Comparison of ENCODE assay signal across 10 cellular contexts in the genomic region with DNA sequence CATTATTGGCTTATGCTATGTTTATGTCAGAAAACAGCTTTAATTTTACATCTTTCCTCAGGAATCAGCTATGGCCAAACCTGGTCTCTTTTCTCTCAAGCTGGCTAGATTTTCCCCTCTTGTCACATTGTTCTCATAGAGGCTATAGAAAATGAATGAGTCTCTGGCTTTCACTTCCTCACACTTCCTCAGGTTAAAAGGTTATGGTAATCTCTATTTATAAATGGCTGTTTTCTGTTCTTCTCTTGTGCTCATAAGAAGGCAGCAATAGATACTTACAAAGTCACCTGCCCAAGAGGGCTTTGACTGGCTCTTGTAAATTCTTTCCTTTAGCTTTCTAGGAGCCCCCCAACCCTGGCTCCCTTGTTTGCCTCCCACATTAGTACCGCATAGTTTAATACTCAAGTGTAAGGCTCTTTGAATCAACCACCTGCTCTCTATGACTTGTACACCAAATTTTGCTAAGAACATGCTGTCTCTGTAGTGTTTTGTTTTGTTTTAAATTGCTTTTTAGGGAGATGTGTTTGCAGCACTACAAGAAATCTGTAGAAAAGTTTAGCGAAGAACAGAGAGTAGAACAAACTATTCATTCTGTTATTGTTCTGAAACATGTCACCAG.
A peak's percentile ranks its signal among the peaks of the same experiment; 100 is the strongest.
DNase-seq lines count a peak whose midpoint lies in the region; ATAC-seq, FAIRE-seq and TF ChIP-seq lines count a peak whose summit lies in the region.
"Had no signal": no experiment of that assay in that cellular context is flagged by ENCODE, and none has a peak within 500 bp of the region (broad histone marks: within the 10 kb centered on the region; RNA-seq: fewer than 3 reads in every experiment).

No MANE protein-coding gene starts in this region.

- H3K9ac ChIP-seq in endothelial cell of umbilical vein (replicated peaks; ENCODE audit: extremely low read depth, insufficient read depth, low read length) = no peak overlapping the region

- H3K4me2 ChIP-seq in endothelial cell of umbilical vein (ENCODE audit: insufficient read depth, low read length) = peak overlapping the region; percentile 36

- no peaks in the 10 kb centered on the region for H3K9me3 Mint-ChIP-seq in activated T-cell treated with anti-CD3 and anti-CD28 coated beads, Interleukin-2, amount 50 U/mL, for 4 hours

- no peak overlapping the region for H3K4me3 Mint-ChIP-seq in activated T-cell treated with anti-CD3 and anti-CD28 coated beads, Interleukin-2, amount 50 U/mL, for 4 hours

- H2AFZ ChIP-seq in endothelial cell of umbilical vein (ENCODE audit: low read depth, low read length) = no peak overlapping the region

- peaks cover 8% of the 10 kb centered on the region for H3K4me1 ChIP-seq in endothelial cell of umbilical vein (ENCODE audit: control insufficient read depth, extremely low read depth, insufficient read depth, low read length)

- ATAC-seq in GM18868 (IDR thresholded peaks at IDR 0.05; ENCODE audit: unreplicated experiment) (peak; percentile 95), GM21619 (IDR thresholded peaks at IDR 0.05; ENCODE audit: unreplicated experiment) (peak; percentile 99), HG03469 (IDR thresholded peaks at IDR 0.05; ENCODE audit: unreplicated experiment) (peak; percentile 99)
- ATAC-seq in activated T-cell treated with anti-CD3 and anti-CD28 coated beads, Interleukin-2, amount 50 U/mL, for 4 hours = no peak
- ATAC-seq: esophagus mucosa had no signal

- H3K4me1 Mint-ChIP-seq in activated T-cell treated with anti-CD3 and anti-CD28 coated beads, Interleukin-2, amount 50 U/mL, for 4 hours (ENCODE audit: low read depth) = no peaks in the 10 kb centered on the region

- no peaks in the 10 kb centered on the region for H3K9me3 ChIP-seq in endothelial cell of umbilical vein (replicated peaks; ENCODE audit: control insufficient read depth, insufficient read depth, low read length)

- intact Hi-C loops in endothelial cell of umbilical vein (cut with micrococcal nuclease) = loop anchor here (1.0 kb wide), 1 partner anchor 72 kb away; no protein-coding TSS in a partner anchor

- CTCF ChIA-PET in endothelial cell of umbilical vein (lab: Charles Lee) = interaction anchor here (0.9 to 1.3 kb wide), 3 partner anchors 14 to 902 kb away, joined by 3 read pairs; no protein-coding TSS in a partner anchor

- no peaks in the 10 kb centered on the region for H4K20me1 ChIP-seq in endothelial cell of umbilical vein (replicated peaks; ENCODE audit: control insufficient read depth, extremely low read depth, insufficient read depth, low read length)

- TF ChIP-seq POLR2A in endothelial cell of umbilical vein (IDR thresholded peaks at IDR 0.05; ENCODE audit: low read depth, low read length) = no peak

- POLR2A ChIA-PET in endothelial cell of umbilical vein (lab: Charles Lee) = no interaction called here

- no peaks in the 10 kb centered on the region for H3K27me3 Mint-ChIP-seq in activated T-cell treated with anti-CD3 and anti-CD28 coated beads, Interleukin-2, amount 50 U/mL, for 4 hours (ENCODE audit: low read depth)

- peak; percentile 73 for DNase-seq in endothelial cell of umbilical vein (ENCODE audit: low read depth, low spot score)
- DNase-seq in NCI-H526 treated with DMSO at 0.1 percent for 48 hours (lab: John Stamatoyannopoulos, UW) = no peak
- DNase-seq in pons (ENCODE audit: low spot score) = no peak
- DNase-seq in activated T-cell treated with anti-CD3 and anti-CD28 coated beads, Interleukin-2, amount 50 U/mL, for 4 hours = no peak
- no peak for DNase-seq in 8988T
- DNase-seq: activated T-cell treated with anti-CD3 and anti-CD28 coated beads, Interleukin-2, amount 50 U/mL, for 1 hour had no signal

- H3K79me2 ChIP-seq in endothelial cell of umbilical vein (ENCODE audit: control insufficient read depth, insufficient read depth, low read length) = no peaks in the 10 kb centered on the region

- H3K36me3 Mint-ChIP-seq in activated T-cell treated with anti-CD3 and anti-CD28 coated beads, Interleukin-2, amount 50 U/mL, for 4 hours (ENCODE audit: insufficient read depth) = no peaks in the 10 kb centered on the region

- dilution Hi-C loops in endothelial cell of umbilical vein (cut with MboI; ENCODE audit: extremely low pct_ligation_motif_present, low sequenced_read_pairs) = no loop called here

- no peaks in the 10 kb centered on the region for H3K9me1 ChIP-seq in endothelial cell of umbilical vein (replicated peaks; ENCODE audit: control insufficient read depth, extremely low read depth, insufficient read depth, low read length)

- peak; percentile 50 for FAIRE-seq in endothelial cell of umbilical vein (lab: Jason Lieb, UNC)

- no peak overlapping the region for H3K27ac ChIP-seq in endothelial cell of umbilical vein (ENCODE audit: insufficient read depth, low read depth, low read length)

- no peaks in the 10 kb centered on the region for H3K27me3 ChIP-seq in endothelial cell of umbilical vein (ENCODE audit: control insufficient read depth in 2 of 2, insufficient read depth in 2 of 2, low read length in 2 of 2)

- no peaks in the 10 kb centered on the region for H3K36me3 ChIP-seq in endothelial cell of umbilical vein (ENCODE audit: control insufficient read depth in 2 of 2, extremely low read depth in 1 of 2, insufficient read depth in 2 of 2, low read length in 2 of 2)

- TF ChIP-seq CTCF in endothelial cell of umbilical vein (IDR thresholded peaks at IDR 0.05; ENCODE audit: extremely low read depth in 1 of 2, insufficient read depth in 1 of 2, low read depth in 1 of 2, low read length in 2 of 2) = no peak

- no TSS peak for BruUV-seq in endothelial cell of umbilical vein (replicated peaks; lab: Mats Ljungman, UMichigan)

- H3K4me3 ChIP-seq in endothelial cell of umbilical vein (replicated peaks in 1 of 3; ENCODE audit: insufficient read depth in 1 of 3, low read depth in 1 of 3, low read length in 3 of 3) = no peak overlapping the region

TF ChIP-seq in endothelial cell of umbilical vein, 7 proteins besides CTCF, POLR2A, EP300 and RAD21:
- TF ChIP-seq FOS (IDR thresholded peaks at IDR 0.05; ENCODE audit: borderline replicate concordance, insufficient read depth, low read length) (no peak), EZH2 (IDR thresholded peaks at IDR 0.05; ENCODE audit: borderline replicate concordance, low read depth, low read length, severe bottlenecking) (no peak), MYC (IDR thresholded peaks at IDR 0.05; ENCODE audit: low read depth, low read length) (no peak)

Comparison
In these comparisons a context has a peak if more than half of its experiments do, and no peak if none do; other contexts are left out.
1. ATAC-seq: peak in GM18868 (single experiment), GM21619 (single experiment) and HG03469 (single experiment); none in activated T-cell treated with anti-CD3 and anti-CD28 coated beads, Interleukin-2, amount 50 U/mL, for 4 hours (0 of 2).